1 cellular context compared by ENCODE assay signal in genomic region chr6:131004387-131004755, GRCh38.
TF ChIP-seq lines count a peak whose summit lies in the region.

No MANE protein-coding gene starts in this region.

TF ChIP-seq in K562, 482 proteins besides CTCF, POLR2A, EP300 and RAD21:
- TF ChIP-seq MLLT1 (IDR thresholded peaks at IDR 0.05): no peak
- TF ChIP-seq CC2D1A (IDR thresholded peaks at IDR 0.05): no peak
- no peak for TF ChIP-seq MBD1 (CRISPR knock-in tag; IDR thresholded peaks at IDR 0.05)
- TF ChIP-seq ZFP1 (CRISPR knock-in tag; IDR thresholded peaks at IDR 0.05): no peak
- TF ChIP-seq LEF1 (IDR thresholded peaks at IDR 0.05): no peak
- no peak for TF ChIP-seq ZC3H8 (IDR thresholded peaks at IDR 0.05)
- no peak for TF ChIP-seq NKRF (IDR thresholded peaks at IDR 0.05; ENCODE audit: borderline replicate concordance)
- TF ChIP-seq ELF4 (CRISPR knock-in tag; IDR thresholded peaks at IDR 0.05): no peak
- no peak for TF ChIP-seq CBFA2T2 (conservative IDR thresholded peaks at IDR 0.05)
- no peak for TF ChIP-seq ZSCAN29 (IDR thresholded peaks at IDR 0.05)
- TF ChIP-seq SMARCA5 (IDR thresholded peaks at IDR 0.05): no peak
- no peak for TF ChIP-seq HNRNPUL1 (IDR thresholded peaks at IDR 0.05; ENCODE audit: low read length)
